ENCODE assay signal across 9 cellular contexts in the genomic region with DNA sequence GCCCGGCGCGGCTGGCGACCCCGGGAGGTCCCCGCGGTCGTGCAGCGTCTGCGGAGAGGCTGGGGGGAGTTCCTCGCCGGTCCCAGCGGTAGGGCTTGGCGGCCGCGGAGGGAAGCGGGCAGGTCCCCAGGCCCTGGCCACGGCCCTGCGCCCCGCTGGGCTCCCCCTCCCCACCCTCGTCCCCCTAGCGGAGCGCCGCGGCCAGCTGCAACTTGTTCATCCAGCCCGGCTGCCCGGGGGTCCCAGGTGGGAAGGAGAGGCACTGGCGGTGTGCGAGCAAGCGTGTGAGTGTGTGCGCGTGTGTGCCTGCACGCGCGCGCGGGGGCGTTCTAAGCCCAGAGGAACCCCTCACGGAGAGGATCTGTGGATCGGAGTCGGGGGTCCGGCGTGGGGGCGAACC. TPM values are rescaled to one million over a fixed set of nuclear protein-coding genes. Genes with fewer than 3 reads are reported as not detected.
DNase-seq lines count a peak whose midpoint lies in the region; ATAC-seq and TF ChIP-seq lines count a peak whose summit lies in the region.
"Had no signal": no experiment of that assay in that cellular context is flagged by ENCODE, and none has a peak within 500 bp of the region (broad histone marks: within the 10 kb centered on the region; RNA-seq: fewer than 3 reads in every experiment).

No MANE protein-coding gene starts in this region.

- H3K9me2 ChIP-seq in GM23338 (ENCODE audit: insufficient read depth), result no peaks in the 10 kb centered on the region

- H3K79me2 ChIP-seq in GM23338 (replicated peaks; ENCODE audit: insufficient read depth), result peaks cover 17% of the 10 kb centered on the region; the same call in 1 of the 2 replicates

- H3K36me3 Mint-ChIP-seq in GM23338 (ENCODE audit: low read depth), result no peaks in the 10 kb centered on the region

- H3K27ac Mint-ChIP-seq in GM23338, result no peak overlapping the region

- DNase-seq in GM23338 (ENCODE audit: low spot score) (peak; percentile 76), adipocyte (ENCODE audit: low read depth) (peak; percentile 69), iPS DF 6.9 (ENCODE audit: low read depth, low spot score) (no peak), retinal pigment epithelial cell (ENCODE audit: low read depth) (no peak), CD1c-positive myeloid dendritic cell (ENCODE audit: extremely low spot score) (no peak), ecto neural progenitor cell (ENCODE audit: low spot score) (no peak)
- no peak for DNase-seq in activated CD4-positive, alpha-beta T cell treated with anti-CD3 and anti-CD28 coated beads, Interleukin-2, amount 50 U/mL, for 4 hours

- H3K36me3 ChIP-seq in GM23338 (ENCODE audit: insufficient read depth) (no peaks in the 10 kb centered on the region), adipocyte (ENCODE audit: control insufficient read depth, insufficient read depth, low read length, severe bottlenecking) (no peaks in the 10 kb centered on the region), iPS DF 6.9 (ENCODE audit: control insufficient read depth, insufficient read depth, low read length) (no peaks in the 10 kb centered on the region)
- H3K36me3 ChIP-seq: neutrophil had no signal

- H3K9me3 ChIP-seq in adipocyte (ENCODE audit: control insufficient read depth, low read length) (no peaks in the 10 kb centered on the region), iPS DF 6.9 (ENCODE audit: control insufficient read depth, insufficient read depth, low read length) (no peaks in the 10 kb centered on the region)
- H3K9me3 ChIP-seq: neutrophil had no signal

- peaks cover 8% of the 10 kb centered on the region for H3K4me1 Mint-ChIP-seq in GM23338

- H3K9ac ChIP-seq in adipocyte (ENCODE audit: low read length), result peak overlapping the region; percentile 95

- peaks cover 31% of the 10 kb centered on the region for H3K27me3 Mint-ChIP-seq in GM23338 (ENCODE audit: insufficient read depth, low read depth, poor library complexity)

- H3K27me3 ChIP-seq in GM23338 (ENCODE audit: insufficient read depth) (peaks cover 57% of the 10 kb centered on the region), adipocyte (replicated peaks; ENCODE audit: control insufficient read depth, insufficient read depth, low read length) (no peaks in the 10 kb centered on the region), iPS DF 6.9 (ENCODE audit: control insufficient read depth, insufficient read depth, low read length) (peaks cover 10% of the 10 kb centered on the region; the same call in 1 of the 2 replicates)

- no peaks in the 10 kb centered on the region for H3F3A ChIP-seq in GM23338 (replicated peaks; ENCODE audit: low read depth)

- H3K4me1 ChIP-seq in GM23338 (ENCODE audit: insufficient read depth), result no peaks in the 10 kb centered on the region
- H3K4me1 ChIP-seq in adipocyte (ENCODE audit: control insufficient read depth, insufficient read depth, low read length), result peaks cover 31% of the 10 kb centered on the region
- no peaks in the 10 kb centered on the region for H3K4me1 ChIP-seq in iPS DF 6.9 (ENCODE audit: control insufficient read depth, insufficient read depth, low read length)

- H3K4me3 ChIP-seq in GM23338 (peak overlapping the region; percentile 83), adipocyte (ENCODE audit: low read length) (peak overlapping the region; percentile 93), iPS DF 6.9 (ENCODE audit: low read length) (peak overlapping the region; percentile 96), retinal pigment epithelial cell (ENCODE audit: low read length) (peak overlapping the region; percentile 77)

- no peaks in the 10 kb centered on the region; the same call in 2 of the 3 replicates for H3K9me3 Mint-ChIP-seq in GM23338

- peak overlapping the region; percentile 93 for H3K4me2 ChIP-seq in GM23338

- H3K27ac ChIP-seq in GM23338 (ENCODE audit: low read depth) (no peak overlapping the region), iPS DF 6.9 (ENCODE audit: low read length) (no peak overlapping the region)
- H3K27ac ChIP-seq: neutrophil had no signal

- TF ChIP-seq CTCF in GM23338 (conservative IDR thresholded peaks at IDR 0.05; ENCODE audit: low read depth in 2 of 2) (peak; percentile 29 to 39; a peak in 3 of 4 replicates), retinal pigment epithelial cell (conservative IDR thresholded peaks at IDR 0.05; ENCODE audit: low read depth, low read length) (peak; percentile 36)

- H4K20me1 ChIP-seq in GM23338 (replicated peaks; ENCODE audit: insufficient read depth), result no peaks in the 10 kb centered on the region; the same call in 1 of the 2 replicates

- no CpG with 5 or more reads among the region's 44 CpGs for WGBS in iPS DF 6.9 (ENCODE audit: insufficient coverage, insufficient read length)

- H3K4me3 Mint-ChIP-seq in GM23338, result peak overlapping the region; percentile 74

- peak; percentile 32 for ATAC-seq in GM23338
- ATAC-seq in GM18861 (IDR thresholded peaks at IDR 0.05; ENCODE audit: unreplicated experiment), result no peak

- peak overlapping the region; percentile 94 for H2AFZ ChIP-seq in GM23338

TF ChIP-seq in GM23338, 12 proteins besides CTCF, POLR2A, EP300 and RAD21 (continues in another document):
- TF ChIP-seq CREB1 (CRISPR knock-in tag; IDR thresholded peaks at IDR 0.05; ENCODE audit: low read depth) (no peak), ZNF331 (CRISPR knock-in tag; IDR thresholded peaks at IDR 0.05; ENCODE audit: low read depth) (no peak), EZH2 (IDR thresholded peaks at IDR 0.05; ENCODE audit: low read depth, unreplicated experiment) (no peak), JUNB (IDR thresholded peaks at IDR 0.05; ENCODE audit: unreplicated experiment) (no peak), POLR2AphosphoS5 (IDR thresholded peaks at IDR 0.05; ENCODE audit: low read depth) (no peak), STAT1 (IDR thresholded peaks at IDR 0.05; ENCODE audit: unreplicated experiment) (no peak)
- TF ChIP-seq, protein P1, sequence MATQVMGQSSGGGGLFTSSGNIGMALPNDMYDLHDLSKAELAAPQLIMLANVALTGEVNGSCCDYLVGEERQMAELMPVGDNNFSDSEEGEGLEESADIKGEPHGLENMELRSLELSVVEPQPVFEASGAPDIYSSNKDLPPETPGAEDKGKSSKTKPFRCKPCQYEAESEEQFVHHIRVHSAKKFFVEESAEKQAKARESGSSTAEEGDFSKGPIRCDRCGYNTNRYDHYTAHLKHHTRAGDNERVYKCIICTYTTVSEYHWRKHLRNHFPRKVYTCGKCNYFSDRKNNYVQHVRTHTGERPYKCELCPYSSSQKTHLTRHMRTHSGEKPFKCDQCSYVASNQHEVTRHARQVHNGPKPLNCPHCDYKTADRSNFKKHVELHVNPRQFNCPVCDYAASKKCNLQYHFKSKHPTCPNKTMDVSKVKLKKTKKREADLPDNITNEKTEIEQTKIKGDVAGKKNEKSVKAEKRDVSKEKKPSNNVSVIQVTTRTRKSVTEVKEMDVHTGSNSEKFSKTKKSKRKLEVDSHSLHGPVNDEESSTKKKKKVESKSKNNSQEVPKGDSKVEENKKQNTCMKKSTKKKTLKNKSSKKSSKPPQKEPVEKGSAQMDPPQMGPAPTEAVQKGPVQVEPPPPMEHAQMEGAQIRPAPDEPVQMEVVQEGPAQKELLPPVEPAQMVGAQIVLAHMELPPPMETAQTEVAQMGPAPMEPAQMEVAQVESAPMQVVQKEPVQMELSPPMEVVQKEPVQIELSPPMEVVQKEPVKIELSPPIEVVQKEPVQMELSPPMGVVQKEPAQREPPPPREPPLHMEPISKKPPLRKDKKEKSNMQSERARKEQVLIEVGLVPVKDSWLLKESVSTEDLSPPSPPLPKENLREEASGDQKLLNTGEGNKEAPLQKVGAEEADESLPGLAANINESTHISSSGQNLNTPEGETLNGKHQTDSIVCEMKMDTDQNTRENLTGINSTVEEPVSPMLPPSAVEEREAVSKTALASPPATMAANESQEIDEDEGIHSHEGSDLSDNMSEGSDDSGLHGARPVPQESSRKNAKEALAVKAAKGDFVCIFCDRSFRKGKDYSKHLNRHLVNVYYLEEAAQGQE (IDR thresholded peaks at IDR 0.05; ENCODE audit: unreplicated experiment), result no peak
- TF ChIP-seq, protein P2, sequence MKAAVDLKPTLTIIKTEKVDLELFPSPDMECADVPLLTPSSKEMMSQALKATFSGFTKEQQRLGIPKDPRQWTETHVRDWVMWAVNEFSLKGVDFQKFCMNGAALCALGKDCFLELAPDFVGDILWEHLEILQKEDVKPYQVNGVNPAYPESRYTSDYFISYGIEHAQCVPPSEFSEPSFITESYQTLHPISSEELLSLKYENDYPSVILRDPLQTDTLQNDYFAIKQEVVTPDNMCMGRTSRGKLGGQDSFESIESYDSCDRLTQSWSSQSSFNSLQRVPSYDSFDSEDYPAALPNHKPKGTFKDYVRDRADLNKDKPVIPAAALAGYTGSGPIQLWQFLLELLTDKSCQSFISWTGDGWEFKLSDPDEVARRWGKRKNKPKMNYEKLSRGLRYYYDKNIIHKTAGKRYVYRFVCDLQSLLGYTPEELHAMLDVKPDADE (IDR thresholded peaks at IDR 0.05), result no peak

RNA-seq across cellular contexts. Expression of a gene that starts 1.3 kb away (rescaled TPM):
- total RNA-seq in GM23338 (2014; rRNA removed; shearing (Covaris generic)), result 5.3 and 6.3 TPM in 2 replicates
- polyA plus RNA-seq in GM23338 (2016; fragmentation: Nextera tagmentation; extraction: Ambion mirVana), result 1.6 and 4.3 TPM in 2 replicates

Comparison
In these comparisons a context has a peak if more than half of its experiments do, and no peak if none do; other contexts are left out.
1. DNase-seq: peak in GM23338 (single experiment) and adipocyte (single experiment); none in iPS DF 6.9 (single experiment), retinal pigment epithelial cell (single experiment), CD1c-positive myeloid dendritic cell (single experiment), activated CD4-positive, alpha-beta T cell treated with anti-CD3 and anti-CD28 coated beads, Interleukin-2, amount 50 U/mL, for 4 hours (0 of 2) and ecto neural progenitor cell (single experiment).
2. Peak in every context shown above with its lines, with median percentiles within 50 percentile points of each other: H3K4me3 ChIP-seq.